Comparison of ENCODE assay signal across 10 cellular contexts in the genomic region with DNA sequence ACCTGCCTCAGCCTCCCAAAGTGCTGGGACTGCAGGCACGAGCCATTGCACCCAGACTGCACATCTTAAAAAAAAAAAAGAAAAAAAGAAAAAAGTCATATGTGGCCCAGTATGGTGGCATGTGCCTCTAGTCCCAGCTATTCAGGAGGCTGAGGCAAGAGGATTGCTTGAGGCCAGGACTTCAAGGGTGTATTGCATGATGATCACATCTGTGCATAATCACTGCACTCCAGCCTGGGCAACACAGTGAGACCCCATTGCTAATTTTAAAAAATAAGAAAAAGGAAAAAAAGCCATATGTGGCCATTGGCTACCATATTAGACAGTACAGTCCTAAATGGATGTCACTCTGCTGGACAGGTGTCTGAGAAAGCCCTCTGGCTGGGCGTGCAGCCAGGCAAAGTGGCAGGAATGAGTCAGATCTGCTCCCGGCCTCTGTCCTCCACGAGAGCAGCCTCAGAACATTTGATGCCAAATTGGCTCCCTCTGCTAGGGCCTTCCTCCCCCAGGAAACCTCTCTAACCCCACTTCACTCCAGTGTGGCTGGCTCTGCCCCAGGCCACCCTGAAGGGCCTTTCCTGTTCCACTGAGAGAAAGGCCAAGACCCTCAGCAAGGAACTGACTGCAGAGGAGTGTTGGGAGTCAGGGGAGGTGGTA. TPM values are rescaled to one million over a fixed set of nuclear protein-coding genes. Genes with fewer than 3 reads are reported as not detected.
DNase-seq lines count a peak whose midpoint lies in the region; ATAC-seq and TF ChIP-seq lines count a peak whose summit lies in the region.
"Had no signal": no experiment of that assay in that cellular context is flagged by ENCODE, and none has a peak within 500 bp of the region (broad histone marks: within the 10 kb centered on the region; RNA-seq: fewer than 3 reads in every experiment).

No MANE protein-coding gene starts in this region.

- no peak overlapping the region for H3K27ac ChIP-seq in HEK293 (ENCODE audit: extremely low read depth, low read depth, low read length)
- H3K27ac ChIP-seq: ovary had no signal

- H3K36me3 ChIP-seq in HEK293 (ENCODE audit: control insufficient read depth in 2 of 2, insufficient read depth in 1 of 2, low read length in 2 of 2) = no peaks in the 10 kb centered on the region
- H3K36me3 ChIP-seq: ovary had no signal

- DNase-seq in ACHN = peak; percentile 61
- DNase-seq in SHP77 treated with DMSO at 0.1 percent for 48 hours (lab: John Stamatoyannopoulos, UW) = peak; percentile 33
- DNase-seq in left ventricle myocardium superior = peak; percentile 85
- no peak for DNase-seq in NCI-H1048 (lab: John Stamatoyannopoulos, UW)
- no peak for DNase-seq in NCI-H1105 (lab: John Stamatoyannopoulos, UW)
- DNase-seq in NAMALWA (ENCODE audit: low spot score) = no peak
- no peak for DNase-seq in activated T-cell treated with anti-CD3 and anti-CD28 coated beads, Interleukin-2, amount 50 U/mL, for 48 hours
- DNase-seq: activated naive CD4-positive, alpha-beta T cell treated with anti-CD3 and anti-CD28 coated beads for 36 hours; ovary had no signal

- no peaks in the 10 kb centered on the region for H3K9me3 ChIP-seq in HEK293 (ENCODE audit: control insufficient read depth, insufficient read depth, low read depth, low read length)
- H3K9me3 ChIP-seq: ovary had no signal

- intact Hi-C loops in left ventricle myocardium superior (cut with micrococcal nuclease) = no loop called here

- peak; percentile 98 for ATAC-seq in left ventricle myocardium superior

- no peaks in the 10 kb centered on the region for H3K4me1 ChIP-seq in HEK293 (ENCODE audit: control insufficient read depth, insufficient read depth, low read length)

- in situ Hi-C loops in ACHN (cut with HindIII; ENCODE audit: low pct_ligation_motif_present, low pct_unique_long_range_greater_than_20kb, low sequenced_read_pairs) = no loop called here

- POLR2A ChIA-PET in HEK293 (lab: Yijun Ruan, JAX) = no interaction called here

- no peak overlapping the region for H3K4me3 ChIP-seq in HEK293 (ENCODE audit: low read depth, low read length)
- H3K4me3 ChIP-seq: ovary had no signal

- TF ChIP-seq CTCF in HEK293 (tag by site-specific recombination; IDR thresholded peaks at IDR 0.05) = no peak

- CTCF ChIA-PET in HEK293 (lab: Yijun Ruan, JAX) = interaction anchor here (1.0 to 2.3 kb wide), 2 partner anchors 9 to 29 kb away, joined by 6 to 27 read pairs; partner anchors contain the start of gene NAE1

TF ChIP-seq in HEK293, 187 proteins besides CTCF, POLR2A, EP300 and RAD21 (continues in another document):
- TF ChIP-seq ZFP37 (tag by site-specific recombination; IDR thresholded peaks at IDR 0.05) = no peak
- TF ChIP-seq ZNF2 (tag by site-specific recombination; IDR thresholded peaks at IDR 0.05) = no peak
- TF ChIP-seq IKZF3 (tag by site-specific recombination; IDR thresholded peaks at IDR 0.05) = no peak
- peak; percentile 63 for TF ChIP-seq GLIS1 (tag by site-specific recombination; IDR thresholded peaks at IDR 0.05)
- no peak for TF ChIP-seq TCF7L2 (IDR thresholded peaks at IDR 0.05; ENCODE audit: borderline replicate concordance, low read depth, low read length)
- TF ChIP-seq ZBTB26 (tag by site-specific recombination; optimal IDR thresholded peaks at IDR 0.05) = no peak
- peak; percentile 54; the same call in 1 of the 2 replicates for TF ChIP-seq ZNF660 (tag by site-specific recombination; IDR thresholded peaks at IDR 0.05)
- no peak for TF ChIP-seq HIC1 (tag by site-specific recombination; IDR thresholded peaks at IDR 0.05)
- TF ChIP-seq ZNF558 (tag by site-specific recombination; IDR thresholded peaks at IDR 0.05) = no peak
- TF ChIP-seq ZNF449 (tag by site-specific recombination; IDR thresholded peaks at IDR 0.05) = no peak
- TF ChIP-seq ZNF626 (tag by site-specific recombination; IDR thresholded peaks at IDR 0.05) = no peak
- no peak for TF ChIP-seq ZNF23 (tag by site-specific recombination; IDR thresholded peaks at IDR 0.05; ENCODE audit: borderline replicate concordance)
- TF ChIP-seq GLI2 (tag by site-specific recombination; IDR thresholded peaks at IDR 0.05; ENCODE audit: borderline replicate concordance, low read depth) = no peak
- no peak for TF ChIP-seq ZNF394 (tag by site-specific recombination; IDR thresholded peaks at IDR 0.05; ENCODE audit: borderline replicate concordance)
- TF ChIP-seq ZNF521 (tag by site-specific recombination; IDR thresholded peaks at IDR 0.05) = no peak
- no peak for TF ChIP-seq ZNF501 (tag by site-specific recombination; IDR thresholded peaks at IDR 0.05)
- peak; percentile 51 for TF ChIP-seq ZNF335 (tag by site-specific recombination; conservative IDR thresholded peaks at IDR 0.05)
- TF ChIP-seq ZNF692 (tag by site-specific recombination; IDR thresholded peaks at IDR 0.05) = 0 out of 2 replicates have a peak, but pooled peaks have one; percentile 27
- peak; percentile 41; the same call in 1 of the 2 replicates for TF ChIP-seq ZIC2 (tag by site-specific recombination; IDR thresholded peaks at IDR 0.05)
- no peak for TF ChIP-seq ZNF404 (tag by site-specific recombination; IDR thresholded peaks at IDR 0.05)
- TF ChIP-seq ZNF785 (tag by site-specific recombination; IDR thresholded peaks at IDR 0.05) = no peak
- TF ChIP-seq, protein P1, sequence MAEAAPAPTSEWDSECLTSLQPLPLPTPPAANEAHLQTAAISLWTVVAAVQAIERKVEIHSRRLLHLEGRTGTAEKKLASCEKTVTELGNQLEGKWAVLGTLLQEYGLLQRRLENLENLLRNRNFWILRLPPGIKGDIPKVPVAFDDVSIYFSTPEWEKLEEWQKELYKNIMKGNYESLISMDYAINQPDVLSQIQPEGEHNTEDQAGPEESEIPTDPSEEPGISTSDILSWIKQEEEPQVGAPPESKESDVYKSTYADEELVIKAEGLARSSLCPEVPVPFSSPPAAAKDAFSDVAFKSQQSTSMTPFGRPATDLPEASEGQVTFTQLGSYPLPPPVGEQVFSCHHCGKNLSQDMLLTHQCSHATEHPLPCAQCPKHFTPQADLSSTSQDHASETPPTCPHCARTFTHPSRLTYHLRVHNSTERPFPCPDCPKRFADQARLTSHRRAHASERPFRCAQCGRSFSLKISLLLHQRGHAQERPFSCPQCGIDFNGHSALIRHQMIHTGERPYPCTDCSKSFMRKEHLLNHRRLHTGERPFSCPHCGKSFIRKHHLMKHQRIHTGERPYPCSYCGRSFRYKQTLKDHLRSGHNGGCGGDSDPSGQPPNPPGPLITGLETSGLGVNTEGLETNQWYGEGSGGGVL (tag by site-specific recombination; IDR thresholded peaks at IDR 0.05) = peak; percentile 80

RNA-seq across cellular contexts. Expression of gene CA7, which starts 14.7 kb away (rescaled TPM):
- not detected for total RNA-seq in left ventricle myocardium superior
- total RNA-seq: activated naive CD4-positive, alpha-beta T cell treated with anti-CD3 and anti-CD28 coated beads for 36 hours; ovary had no signal

RNA-seq across cellular contexts. Expression of gene PDP2, which starts 21.4 kb away (rescaled TPM):
- total RNA-seq in left ventricle myocardium superior = 2.2 TPM

RNA-seq across cellular contexts. Expression of gene NAE1, which starts 28.1 kb away (rescaled TPM):
- total RNA-seq in left ventricle myocardium superior = 35.7 TPM

RNA-seq across cellular contexts. Expression of gene TERB1, which starts 57.5 kb away (rescaled TPM):
- total RNA-seq in left ventricle myocardium superior = not detected
- total RNA-seq: activated naive CD4-positive, alpha-beta T cell treated with anti-CD3 and anti-CD28 coated beads for 36 hours had no signal

RNA-seq across cellular contexts. Expression of gene CDH16, which starts 59.8 kb away (rescaled TPM):
- total RNA-seq in left ventricle myocardium superior = not detected
- total RNA-seq: activated naive CD4-positive, alpha-beta T cell treated with anti-CD3 and anti-CD28 coated beads for 36 hours had no signal

Comparison
In these comparisons a context has a peak if more than half of its experiments do, and no peak if none do; other contexts are left out.
1. DNase-seq: peak in ACHN (single experiment), SHP77 treated with DMSO at 0.1 percent for 48 hours (single experiment) and left ventricle myocardium superior (single experiment); none in NCI-H1048 (single experiment), NCI-H1105 (single experiment), NAMALWA (single experiment) and activated T-cell treated with anti-CD3 and anti-CD28 coated beads, Interleukin-2, amount 50 U/mL, for 48 hours (0 of 2).